9 cellular contexts compared by ENCODE assay signal in the genomic region with DNA sequence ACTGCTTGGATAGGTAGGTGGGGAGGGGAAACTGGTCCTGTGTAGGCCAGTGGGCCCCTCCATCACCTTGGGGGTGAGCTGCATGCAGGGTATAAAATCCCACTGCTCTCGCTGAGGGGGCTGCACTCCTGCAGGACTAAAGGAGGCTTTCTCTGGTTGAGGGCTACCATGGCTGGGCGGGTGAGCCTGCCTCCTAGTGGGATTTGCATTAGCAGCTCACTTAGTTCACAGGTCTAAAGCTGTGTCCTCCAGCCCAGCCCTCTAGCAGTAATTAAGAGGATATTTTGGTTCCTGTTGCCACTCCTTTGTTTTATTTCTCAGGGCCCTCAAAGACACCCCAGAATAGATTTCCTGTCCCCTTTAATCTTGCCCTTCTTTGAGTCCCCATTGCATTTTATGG. TPM values are rescaled to one million over a fixed set of nuclear protein-coding genes. Genes with fewer than 3 reads are reported as not detected.
A peak's percentile ranks its signal among the peaks of the same experiment; 100 is the strongest.
DNase-seq lines count a peak whose midpoint lies in the region; ATAC-seq lines count a peak whose summit lies in the region.
"Had no signal": no experiment of that assay in that cellular context is flagged by ENCODE, and none has a peak within 500 bp of the region (broad histone marks: within the 10 kb centered on the region; RNA-seq: fewer than 3 reads in every experiment).

No MANE protein-coding gene starts in this region.

- DNase-seq in ELF-1 (ENCODE audit: low read depth, low spot score) (peak; percentile 15), naive B cell (no peak), kidney glomerular epithelial cell (lab: John Stamatoyannopoulos, UW) (no peak)
- DNase-seq in activated naive CD8-positive, alpha-beta T cell treated with anti-CD3 and anti-CD28 coated beads for 36 hours: no peak
- DNase-seq: DMS153 had no signal

- peaks cover 8% of the 10 kb centered on the region for H3K36me3 Mint-ChIP-seq in IgD-negative memory B cell
- H3K36me3 Mint-ChIP-seq in activated naive CD8-positive, alpha-beta T cell treated with anti-CD3 and anti-CD28 coated beads for 36 hours: peaks cover 10% of the 10 kb centered on the region
- H3K36me3 Mint-ChIP-seq in naive B cell: peaks cover 7% of the 10 kb centered on the region in 2 donors

- H3K4me1 Mint-ChIP-seq in IgD-negative memory B cell (peaks cover 29 to 33% (median 31%) of the 10 kb centered on the region in 3 donors), naive B cell (peaks cover 34 to 44% (median 39%) of the 10 kb centered on the region in 3 donors)
- H3K4me1 Mint-ChIP-seq in activated naive CD8-positive, alpha-beta T cell treated with anti-CD3 and anti-CD28 coated beads for 36 hours: peaks cover 38% of the 10 kb centered on the region

- H3K4me3 Mint-ChIP-seq in IgD-negative memory B cell (peak overlapping the region in 3 of 4 donors; percentile 82 to 92 (median 84)), naive B cell (peak overlapping the region in 7 of 8 donors; percentile 59 to 87 (median 72))
- H3K4me3 Mint-ChIP-seq in activated naive CD8-positive, alpha-beta T cell treated with anti-CD3 and anti-CD28 coated beads for 36 hours: no peak overlapping the region

- H3K27ac Mint-ChIP-seq in IgD-negative memory B cell: peak overlapping the region; percentile 66 to 97 (median 90)
- H3K27ac Mint-ChIP-seq in activated naive CD8-positive, alpha-beta T cell treated with anti-CD3 and anti-CD28 coated beads for 36 hours: peak overlapping the region; percentile 91
- H3K27ac Mint-ChIP-seq in naive B cell: peak overlapping the region; percentile 77 to 98 (median 94)

- no peak for ATAC-seq in naive B cell (ENCODE audit: low read depth in 2 of 2)
- no peak for ATAC-seq in HG03025 (IDR thresholded peaks at IDR 0.05; ENCODE audit: low FRiP score, unreplicated experiment)
- ATAC-seq in HG03457 (IDR thresholded peaks at IDR 0.05; ENCODE audit: unreplicated experiment): no peak
- no peak for ATAC-seq in HG03565 (IDR thresholded peaks at IDR 0.05; ENCODE audit: unreplicated experiment)

- no peaks in the 10 kb centered on the region for H3K27me3 Mint-ChIP-seq in IgD-negative memory B cell
- H3K27me3 Mint-ChIP-seq in activated naive CD8-positive, alpha-beta T cell treated with anti-CD3 and anti-CD28 coated beads for 36 hours: no peaks in the 10 kb centered on the region
- no peaks in the 10 kb centered on the region for H3K27me3 Mint-ChIP-seq in naive B cell

- no peaks in the 10 kb centered on the region for H3K9me3 Mint-ChIP-seq in IgD-negative memory B cell
- H3K9me3 Mint-ChIP-seq in activated naive CD8-positive, alpha-beta T cell treated with anti-CD3 and anti-CD28 coated beads for 36 hours: no peaks in the 10 kb centered on the region
- H3K9me3 Mint-ChIP-seq in naive B cell: peaks cover 0 to 5% (median 0%) of the 10 kb centered on the region in 7 donors

RNA-seq across cellular contexts. Expression of a gene that starts 24.6 kb away (rescaled TPM):
- polyA plus RNA-seq in IgD-negative memory B cell (41.7 TPM), naive B cell (ENCODE audit: low read depth in 6 of 6) (10 to 100 TPM; 37.8 to 52.0 (median 40.1) TPM)
- 10 to 100 TPM; 17.4 to 21.2 TPM for total RNA-seq in activated naive CD8-positive, alpha-beta T cell treated with anti-CD3 and anti-CD28 coated beads for 36 hours

RNA-seq across cellular contexts. Expression of a gene that starts 24.8 kb away (rescaled TPM):
- polyA plus RNA-seq in IgD-negative memory B cell: 83.5 TPM
- total RNA-seq in activated naive CD8-positive, alpha-beta T cell treated with anti-CD3 and anti-CD28 coated beads for 36 hours: 10 to 100 TPM; 69.7 to 73.9 TPM
- polyA plus RNA-seq in naive B cell (ENCODE audit: low read depth in 6 of 6): 100 to 1,000 TPM in 1 of 6 donors, 10 to 100 TPM in 5; 57.8 to 101 (median 92.2) TPM

RNA-seq across cellular contexts. Expression of a gene that starts 32.6 kb away (rescaled TPM):
- 193 TPM for polyA plus RNA-seq in IgD-negative memory B cell
- total RNA-seq in activated naive CD8-positive, alpha-beta T cell treated with anti-CD3 and anti-CD28 coated beads for 36 hours: 100 to 1,000 TPM; 229 to 231 TPM
- polyA plus RNA-seq in naive B cell (ENCODE audit: low read depth in 6 of 6): 100 to 1,000 TPM; 219 to 401 (median 239) TPM
